Comparison of ENCODE assay signal across 8 cellular contexts in genomic region chr1:31939484-31940329, GRCh38. TPM values are rescaled to one million over a fixed set of nuclear protein-coding genes. Genes with fewer than 3 reads are reported as not detected.
DNase-seq lines count a peak whose midpoint lies in the region; FAIRE-seq and TF ChIP-seq lines count a peak whose summit lies in the region.

No MANE protein-coding gene starts in this region.

- no peaks in the 10 kb centered on the region for H3K27me3 ChIP-seq in adipocyte (replicated peaks; ENCODE audit: control insufficient read depth, insufficient read depth, low read length)

- H3K4me1 ChIP-seq in adipocyte (ENCODE audit: control insufficient read depth, insufficient read depth, low read length) = peaks cover 61% of the 10 kb centered on the region

- no peaks in the 10 kb centered on the region for H3K36me3 ChIP-seq in adipocyte (ENCODE audit: control insufficient read depth, insufficient read depth, low read length, severe bottlenecking)

- peak; percentile 81 for FAIRE-seq in GM12891 (lab: Jason Lieb, UNC)

- peak; percentile 31; the same call in 1 of the 2 replicates for TF ChIP-seq POLR2A in GM12891 (IDR thresholded peaks at IDR 0.05; ENCODE audit: low read depth, low read length)

- DNase-seq in 8988T = peak; percentile 70
- DNase-seq in GM12891 (ENCODE audit: insufficient read length, low spot score) = peak; percentile 50
- DNase-seq in HT-29 (ENCODE audit: low spot score) = peak; percentile 92
- DNase-seq in T-helper 1 cell = peak; percentile 50 to 92 (median 64)
- DNase-seq in adipocyte (ENCODE audit: low read depth) = peak; percentile 80
- peak; percentile 86 for DNase-seq in kidney glomerular epithelial cell (lab: John Stamatoyannopoulos, UW)
- DNase-seq in stimulated activated CD4-positive, alpha-beta T cell treated with anti-CD3 and anti-CD28 coated beads, TNF-alpha, amount 100 ng/mL, for 48 hours (ENCODE audit: low read depth in 3 of 3) = peak; percentile 58 to 75 (median 69)
- no peak for DNase-seq in foreskin melanocyte

- peak overlapping the region; percentile 69 for H3K9ac ChIP-seq in adipocyte (ENCODE audit: low read length)

- H3K4me3 ChIP-seq in adipocyte (ENCODE audit: low read length) = peak overlapping the region; percentile 11

- no peaks in the 10 kb centered on the region for H3K9me3 ChIP-seq in adipocyte (ENCODE audit: control insufficient read depth, low read length)

TF ChIP-seq in GM12891, 5 proteins besides CTCF, POLR2A, EP300 and RAD21:
- no peak for TF ChIP-seq POU2F2 (IDR thresholded peaks at IDR 0.05; ENCODE audit: low read depth, low read length)

RNA-seq across cellular contexts. Expression of gene PTP4A2, which starts 1.5 kb away (rescaled TPM):
- 213 TPM for polyA plus RNA-seq in GM12891 (2012; ENCODE audit: low read depth, missing spikeins)
- 198 and 218 TPM in 2 replicates for total RNA-seq in HT-29 (2014; rRNA removed; shearing (Covaris generic))
